8 cellular contexts compared by ENCODE assay signal in genomic region chr5:95731571-95732554, GRCh38. TPM values are rescaled to one million over a fixed set of nuclear protein-coding genes. Genes with fewer than 3 reads are reported as not detected.
DNase-seq lines count a peak whose midpoint lies in the region; ATAC-seq and TF ChIP-seq lines count a peak whose summit lies in the region.

No MANE protein-coding gene starts in this region.

- intact Hi-C loops in upper lobe of right lung (cut with DNase I), result no loop called here

- H3K27me3 Mint-ChIP-seq in activated CD8-positive, alpha-beta T cell treated with anti-CD3 and anti-CD28 coated beads, Interleukin-2, amount 10 ng/mL, durations not matched to agents 7 days and 5 days (ENCODE audit: low read depth), result peaks cover 47% of the 10 kb centered on the region
- H3K27me3 Mint-ChIP-seq in naive thymus-derived CD8-positive, alpha-beta T cell, result peaks cover 15 to 48% (median 29%) of the 10 kb centered on the region in 5 donors

- H3K27ac Mint-ChIP-seq in activated CD8-positive, alpha-beta T cell treated with anti-CD3 and anti-CD28 coated beads, Interleukin-2, amount 10 ng/mL, durations not matched to agents 7 days and 5 days, result no peak overlapping the region
- H3K27ac Mint-ChIP-seq in naive thymus-derived CD8-positive, alpha-beta T cell, result peak overlapping the region in 2 of 10 donors; percentile 37 to 41

- H3K9me3 Mint-ChIP-seq in activated CD8-positive, alpha-beta T cell treated with anti-CD3 and anti-CD28 coated beads, Interleukin-2, amount 10 ng/mL, durations not matched to agents 7 days and 5 days (ENCODE audit: insufficient read depth), result no peaks in the 10 kb centered on the region
- no peaks in the 10 kb centered on the region for H3K9me3 Mint-ChIP-seq in naive thymus-derived CD8-positive, alpha-beta T cell

- peak overlapping the region; percentile 69 for H3K4me3 ChIP-seq in upper lobe of right lung

- no peaks in the 10 kb centered on the region for H3K36me3 ChIP-seq in upper lobe of right lung

- no peak for TF ChIP-seq CTCF in upper lobe of right lung (IDR thresholded peaks at IDR 0.05)

- H3K4me3 Mint-ChIP-seq in activated CD8-positive, alpha-beta T cell treated with anti-CD3 and anti-CD28 coated beads, Interleukin-2, amount 10 ng/mL, durations not matched to agents 7 days and 5 days, result peak overlapping the region; percentile 69
- peak overlapping the region; percentile 71 to 86 (median 82) for H3K4me3 Mint-ChIP-seq in naive thymus-derived CD8-positive, alpha-beta T cell

- peak; percentile 69 for ATAC-seq in activated CD8-positive, alpha-beta T cell treated with anti-CD3 and anti-CD28 coated beads, Interleukin-2, amount 10 ng/mL, durations not matched to agents 7 days and 5 days
- peak; percentile 68 to 73 for ATAC-seq in naive thymus-derived CD8-positive, alpha-beta T cell
- ATAC-seq in upper lobe of right lung, result peak; percentile 53

- POLR2A ChIA-PET in HEK293T (lab: Yijun Ruan, JAX), result interaction anchor here (0.6 to 2.9 kb wide), 16 partner anchors 10 to 1145 kb away, joined by 3 to 46 read pairs (median 5); partner anchors contain the start of genes CAST, GLRX and RFESD
- POLR2A ChIA-PET in activated CD8-positive, alpha-beta T cell treated with anti-CD3 and anti-CD28 coated beads, Interleukin-2, amount 10 ng/mL, durations not matched to agents 7 days and 5 days (lab: Charles Lee), result interaction anchor here (2.1 kb wide), 1 partner anchor 15 kb away, joined by 5 read pairs; no protein-coding TSS in a partner anchor
- POLR2A ChIA-PET in naive thymus-derived CD8-positive, alpha-beta T cell (lab: Charles Lee), result interaction anchor here (1.1 kb wide), 1 partner anchor 177 kb away, joined by 3 read pairs; the partner anchor contains the start of genes ARSK and SKIC3

- DNase-seq in NCI-H1417 (lab: John Stamatoyannopoulos, UW) (peak; percentile 46 to 82 (median 77)), NCI-H1417 treated with DMSO at 0.1 percent for 48 hours (lab: John Stamatoyannopoulos, UW) (no peak), HEK293T (ENCODE audit: extremely low spot score) (peak; percentile 54), NAMALWA (ENCODE audit: low spot score) (peak; percentile 21), fibroblast of gingiva (ENCODE audit: low read depth) (peak; percentile 31), upper lobe of right lung (peak; percentile 75)
- peak; percentile 48 for DNase-seq in activated CD8-positive, alpha-beta T cell treated with anti-CD3 and anti-CD28 coated beads, Interleukin-2, amount 10 ng/mL, durations not matched to agents 7 days and 5 days
- DNase-seq in naive thymus-derived CD8-positive, alpha-beta T cell, result peak in 7 of 10 donors; percentile 2 to 62 (median 20)

- no peaks in the 10 kb centered on the region for H3K9me3 ChIP-seq in upper lobe of right lung

- H3K36me3 Mint-ChIP-seq in activated CD8-positive, alpha-beta T cell treated with anti-CD3 and anti-CD28 coated beads, Interleukin-2, amount 10 ng/mL, durations not matched to agents 7 days and 5 days (ENCODE audit: low read depth), result no peaks in the 10 kb centered on the region
- H3K36me3 Mint-ChIP-seq in naive thymus-derived CD8-positive, alpha-beta T cell, result no peaks in the 10 kb centered on the region

- peaks cover 10% of the 10 kb centered on the region for H3K4me1 ChIP-seq in upper lobe of right lung

- CTCF ChIA-PET in HEK293T (lab: Yijun Ruan, JAX), result interaction anchor here (0.6 to 1.7 kb wide), 5 partner anchors 9 to 174 kb away, joined by 3 to 4 read pairs (median 4); no protein-coding TSS in a partner anchor
- CTCF ChIA-PET in activated CD8-positive, alpha-beta T cell treated with anti-CD3 and anti-CD28 coated beads, Interleukin-2, amount 10 ng/mL, durations not matched to agents 7 days and 5 days (lab: Charles Lee), result interaction anchor here (1.4 to 4.4 kb wide), 4 partner anchors 30 to 68 kb away, joined by 4 to 15 read pairs (median 8); no protein-coding TSS in a partner anchor

- no peaks in the 10 kb centered on the region for H3K27me3 ChIP-seq in upper lobe of right lung

- H3K27ac ChIP-seq in upper lobe of right lung, result peak overlapping the region; percentile 86

- H3K4me1 Mint-ChIP-seq in activated CD8-positive, alpha-beta T cell treated with anti-CD3 and anti-CD28 coated beads, Interleukin-2, amount 10 ng/mL, durations not matched to agents 7 days and 5 days (ENCODE audit: low read depth), result peaks cover 16% of the 10 kb centered on the region
- H3K4me1 Mint-ChIP-seq in naive thymus-derived CD8-positive, alpha-beta T cell, result peaks cover 0 to 23% (median 16%) of the 10 kb centered on the region in 4 donors

TF ChIP-seq in HEK293T, 16 proteins besides CTCF, POLR2A, EP300 and RAD21:
- TF ChIP-seq FOXM1 (IDR thresholded peaks at IDR 0.05; ENCODE audit: borderline replicate concordance) (0 out of 2 replicates have a peak, but pooled peaks have one; percentile 6), L3MBTL2 (conservative IDR thresholded peaks at IDR 0.05) (no peak), SUZ12 (IDR thresholded peaks at IDR 0.05) (no peak), FOXK2 (IDR thresholded peaks at IDR 0.05) (no peak)
TF ChIP-seq in HEK293T: peak in this region for 1.

RNA-seq across cellular contexts. Expression of gene RHOBTB3, which starts 0.7 kb away (rescaled TPM):
- total RNA-seq in activated CD8-positive, alpha-beta T cell treated with anti-CD3 and anti-CD28 coated beads, Interleukin-2, amount 10 ng/mL, durations not matched to agents 7 days and 5 days, result under 1 TPM; 0.21 to 0.32 TPM
- total RNA-seq in naive thymus-derived CD8-positive, alpha-beta T cell, result under 1 TPM; 0.25 to 0.60 TPM
- 1 to 10 TPM in 2 of 3 donors, under 1 TPM in 1; 0.49 to 2.9 (median 1.4) TPM for polyA plus RNA-seq in naive thymus-derived CD8-positive, alpha-beta T cell
- total RNA-seq in upper lobe of right lung, result 54.2 TPM

RNA-seq across cellular contexts. Expression of gene SPATA9, which starts 49.1 kb away (rescaled TPM):
- not detected for total RNA-seq in activated CD8-positive, alpha-beta T cell treated with anti-CD3 and anti-CD28 coated beads, Interleukin-2, amount 10 ng/mL, durations not matched to agents 7 days and 5 days
- total RNA-seq in naive thymus-derived CD8-positive, alpha-beta T cell, result not detected
- under 1 TPM in 2 of 3 donors, not detected in 1; 0.28 to 0.46 TPM for polyA plus RNA-seq in naive thymus-derived CD8-positive, alpha-beta T cell
- total RNA-seq in upper lobe of right lung, result not detected

Comparison
In these comparisons a context has a peak if more than half of its experiments do, and no peak if none do; other contexts are left out.
1. RNA of gene RHOBTB3, which starts 0.7 kb away (total RNA-seq): 54.2 TPM in upper lobe of right lung (single experiment); 0.25 to 0.60 TPM in naive thymus-derived CD8-positive, alpha-beta T cell and 0.21 to 0.32 TPM in activated CD8-positive, alpha-beta T cell treated with anti-CD3 and anti-CD28 coated beads, Interleukin-2, amount 10 ng/mL, durations not matched to agents 7 days and 5 days; every median in the first group is over 10 times any median in the second.
2. Peak in every context shown above with its lines, with median percentiles within 50 percentile points of each other: ATAC-seq.